Comparison of ENCODE assay signal across 22 cellular contexts in the genomic region with DNA sequence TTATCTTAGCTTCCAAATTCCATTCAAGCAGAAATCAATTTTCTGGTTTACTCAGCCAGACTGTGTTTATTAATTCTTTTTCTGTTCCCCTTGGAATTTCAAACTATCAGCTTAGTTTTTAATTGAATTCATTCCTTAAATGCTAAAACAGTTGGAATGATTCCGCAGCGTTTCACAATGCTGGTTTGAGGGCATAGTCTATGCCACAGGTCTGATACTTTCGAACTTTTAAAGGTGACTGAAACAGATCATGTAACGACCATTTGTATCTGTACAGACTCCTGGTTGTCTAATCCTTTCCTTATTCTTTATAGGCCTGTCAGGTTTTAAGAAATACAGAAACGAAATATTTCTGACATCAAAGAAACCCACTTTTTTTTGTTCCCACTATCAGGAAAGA. TPM values are rescaled to one million over a fixed set of nuclear protein-coding genes. Genes with fewer than 3 reads are reported as not detected.
"Had no signal": no experiment of that assay in that cellular context is flagged by ENCODE, and none has a peak within 500 bp of the region (broad histone marks: within the 10 kb centered on the region; RNA-seq: fewer than 3 reads in every experiment).

No MANE protein-coding gene starts in this region.

- FAIRE-seq: RCC 7860 had no signal

- H3K27me3 ChIP-seq: MG63, SJSA1 had no signal

- H3K4me3 ChIP-seq: MG63, SJSA1 had no signal

- H3K9me3 ChIP-seq: MG63, SJSA1 had no signal

- H3K36me3 ChIP-seq: MG63, SJSA1 had no signal

- DNase-seq: Karpas-422, KG1, MG63, NCI-H1092, NCI-H1105 treated with DMSO at 0.1 percent for 48 hours, NCI-H1417 treated with DMSO at 0.1 percent for 48 hours, NCI-H187, NCI-H2029, NCI-H2081 treated with DMSO at 0.1 percent for 48 hours, NCI-H2171, NCI-H226, NCI-H446, NCI-H510A, NCI-H524 treated with DMSO at 0.1 percent for 48 hours, NCI-H69, NCI-H774, Right ventricle myocardium superior, RPMI8226, SIG-M5 had no signal

- H3K27ac ChIP-seq: SJSA1 had no signal

RNA-seq across cellular contexts. Expression of a gene that starts 45.4 kb away (rescaled TPM):
- total RNA-seq: Right ventricle myocardium superior, SJSA1 had no signal
- polyA plus RNA-seq: IgD-negative memory B cell had no signal
